In genomic region chr22:22955866-22956535, GRCh38 we compare ENCODE assay signal across 8 cellular contexts.
A peak's percentile ranks its signal among the peaks of the same experiment; 100 is the strongest.
DNase-seq lines count a peak whose midpoint lies in the region; ATAC-seq and TF ChIP-seq lines count a peak whose summit lies in the region.

No MANE protein-coding gene starts in this region.

- DNase-seq in BE2C = peak; percentile 70
- DNase-seq in HCEC 1CT = peak; percentile 47
- peak; percentile 56 for DNase-seq in NOMO-1 treated with dmso at 0.1 percent for 144 hours (lab: John Stamatoyannopoulos, UW; ENCODE audit: unreplicated experiment)
- DNase-seq in activated T-cell treated with anti-CD3 and anti-CD28 coated beads for 24 hours (ENCODE audit: low read depth) = peak; percentile 63
- peak; percentile 93 for DNase-seq in esophagus muscularis mucosa (ENCODE audit: extremely low spot score)
- DNase-seq in natural killer cell = peak; percentile 60
- peak; percentile 41 for DNase-seq in stromal cell of bone marrow (ENCODE audit: low read depth)
- no peak for DNase-seq in GM19238 (ENCODE audit: insufficient read length, low spot score)

- H3K4me1 Mint-ChIP-seq in natural killer cell = peaks cover 5 to 11% of the 10 kb centered on the region in 2 donors

- TF ChIP-seq CTCF in BE2C (IDR thresholded peaks at IDR 0.05; ENCODE audit: low read depth, low read length) = peak; percentile 92
- TF ChIP-seq CTCF in esophagus muscularis mucosa (IDR thresholded peaks at IDR 0.05) = peak; percentile 76 to 80 (median 78)
- TF ChIP-seq CTCF in natural killer cell (IDR thresholded peaks at IDR 0.05) = peak; percentile 83

- no peak overlapping the region for H3K27ac ChIP-seq in esophagus muscularis mucosa (replicated peaks in 1 of 4)

- TF ChIP-seq EP300 in esophagus muscularis mucosa (IDR thresholded peaks at IDR 0.05) = no peak

- peaks cover 8 to 23% of the 10 kb centered on the region in 2 donors for H3K27me3 Mint-ChIP-seq in natural killer cell (ENCODE audit: low read depth in 2 of 2)

- no peak for TF ChIP-seq POLR2A in esophagus muscularis mucosa (IDR thresholded peaks at IDR 0.05; ENCODE audit: low read depth)

- no peaks in the 10 kb centered on the region for H3K36me3 ChIP-seq in BE2C
- H3K36me3 ChIP-seq in esophagus muscularis mucosa = no peaks in the 10 kb centered on the region

- no peak overlapping the region for H3K4me3 ChIP-seq in BE2C (ENCODE audit: low read depth, low read length)
- no peak overlapping the region for H3K4me3 ChIP-seq in esophagus muscularis mucosa

- H3K27me3 ChIP-seq in BE2C = peaks cover 6% of the 10 kb centered on the region; the same call in 1 of the 2 replicates
- peaks cover 0 to 56% (median 6%) of the 10 kb centered on the region in 4 donors for H3K27me3 ChIP-seq in esophagus muscularis mucosa

- H3K27ac Mint-ChIP-seq in natural killer cell = no peak overlapping the region

- intact Hi-C loops in esophagus muscularis mucosa (cut with DNase I) (loop anchor here (5.0 to 10.0 kb wide), 3 partner anchors 109 to 491 kb away; no protein-coding TSS in a partner anchor), natural killer cell (cut with micrococcal nuclease) (loop anchor here (1.0 to 10.0 kb wide), 8 partner anchors 211 to 899 kb away; partner anchors contain the start of gene SLC2A11)

- peak; percentile 76 to 89 (median 88) for ATAC-seq in natural killer cell

- no peak overlapping the region for H3K4me3 Mint-ChIP-seq in natural killer cell

- H3K9me3 ChIP-seq in BE2C = no peaks in the 10 kb centered on the region
- H3K9me3 ChIP-seq in esophagus muscularis mucosa = no peaks in the 10 kb centered on the region

- peaks cover 1% of the 10 kb centered on the region for H3K36me3 Mint-ChIP-seq in natural killer cell

- no peaks in the 10 kb centered on the region for H3K9me3 Mint-ChIP-seq in natural killer cell

- no peaks in the 10 kb centered on the region for H3K4me1 ChIP-seq in BE2C
- peaks cover 0 to 5% (median 2%) of the 10 kb centered on the region in 4 donors for H3K4me1 ChIP-seq in esophagus muscularis mucosa

- WGBS in esophagus muscularis mucosa = 22% methylated on average over 8 of the region's 8 CpGs
